ENCODE assay signal across 1 cellular context in the genomic region with DNA sequence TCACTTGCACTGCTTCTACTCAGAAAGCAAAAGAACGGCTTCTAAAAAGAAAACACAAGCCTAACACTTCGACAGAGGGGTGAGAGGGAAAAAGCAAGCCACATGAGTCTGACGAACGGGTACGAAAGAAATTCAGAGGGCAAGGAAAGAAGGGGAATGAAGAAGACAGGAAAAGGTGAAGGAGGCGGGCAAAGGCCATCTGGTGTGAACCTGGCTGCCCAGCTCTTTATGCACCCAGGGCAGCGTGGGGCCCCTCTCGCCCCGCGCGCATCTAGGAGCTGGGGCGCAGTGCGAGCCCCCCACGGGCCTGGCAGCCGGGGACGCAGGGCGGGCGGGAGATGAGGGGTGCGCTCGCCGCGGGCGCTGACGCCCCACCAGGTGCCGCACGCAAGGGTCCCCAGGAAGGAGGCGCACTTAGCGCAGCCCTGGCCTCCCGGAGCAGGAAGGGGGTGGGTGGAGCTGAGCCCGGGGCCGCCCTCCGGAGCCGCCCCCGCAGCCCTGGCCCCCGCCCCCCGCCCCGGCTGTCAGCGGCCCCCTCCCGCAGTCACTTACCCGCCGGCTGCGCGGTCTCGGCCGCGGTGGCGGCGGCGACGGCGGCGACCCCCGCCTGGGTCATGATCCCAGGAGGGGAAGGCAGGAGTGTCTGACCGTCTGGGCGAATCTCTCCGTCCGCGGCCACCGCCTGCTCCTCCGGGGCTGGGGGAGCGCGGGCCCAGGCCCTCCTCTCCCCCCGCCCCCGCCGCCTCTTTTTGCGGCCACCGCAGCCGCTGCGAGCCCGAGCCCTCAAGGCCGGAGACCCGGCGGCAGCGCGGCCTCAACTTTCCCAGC.
TF ChIP-seq lines count a peak whose summit lies in the region.

A gene with protein sequence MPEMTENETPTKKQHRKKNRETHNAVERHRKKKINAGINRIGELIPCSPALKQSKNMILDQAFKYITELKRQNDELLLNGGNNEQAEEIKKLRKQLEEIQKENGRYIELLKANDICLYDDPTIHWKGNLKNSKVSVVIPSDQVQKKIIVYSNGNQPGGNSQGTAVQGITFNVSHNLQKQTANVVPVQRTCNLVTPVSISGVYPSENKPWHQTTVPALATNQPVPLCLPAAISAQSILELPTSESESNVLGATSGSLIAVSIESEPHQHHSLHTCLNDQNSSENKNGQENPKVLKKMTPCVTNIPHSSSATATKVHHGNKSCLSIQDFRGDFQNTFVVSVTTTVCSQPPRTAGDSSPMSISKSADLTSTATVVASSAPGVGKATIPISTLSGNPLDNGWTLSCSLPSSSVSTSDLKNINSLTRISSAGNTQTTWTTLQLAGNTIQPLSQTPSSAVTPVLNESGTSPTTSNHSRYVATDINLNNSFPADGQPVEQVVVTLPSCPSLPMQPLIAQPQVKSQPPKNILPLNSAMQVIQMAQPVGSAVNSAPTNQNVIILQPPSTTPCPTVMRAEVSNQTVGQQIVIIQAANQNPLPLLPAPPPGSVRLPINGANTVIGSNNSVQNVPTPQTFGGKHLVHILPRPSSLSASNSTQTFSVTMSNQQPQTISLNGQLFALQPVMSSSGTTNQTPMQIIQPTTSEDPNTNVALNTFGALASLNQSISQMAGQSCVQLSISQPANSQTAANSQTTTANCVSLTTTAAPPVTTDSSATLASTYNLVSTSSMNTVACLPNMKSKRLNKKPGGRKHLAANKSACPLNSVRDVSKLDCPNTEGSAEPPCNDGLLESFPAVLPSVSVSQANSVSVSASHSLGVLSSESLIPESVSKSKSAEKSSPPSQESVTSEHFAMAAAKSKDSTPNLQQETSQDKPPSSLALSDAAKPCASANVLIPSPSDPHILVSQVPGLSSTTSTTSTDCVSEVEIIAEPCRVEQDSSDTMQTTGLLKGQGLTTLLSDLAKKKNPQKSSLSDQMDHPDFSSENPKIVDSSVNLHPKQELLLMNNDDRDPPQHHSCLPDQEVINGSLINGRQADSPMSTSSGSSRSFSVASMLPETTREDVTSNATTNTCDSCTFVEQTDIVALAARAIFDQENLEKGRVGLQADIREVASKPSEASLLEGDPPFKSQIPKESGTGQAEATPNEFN (N-terminal part only) (minus strand): TSS at position 825 of the 828 bp plus-strand sequence. CDS start 21,764 bp downstream, outside the sequence.

TF ChIP-seq in H1, 55 proteins besides CTCF, POLR2A, EP300 and RAD21:
- no peak for TF ChIP-seq YY1 (IDR thresholded peaks at IDR 0.05; ENCODE audit: low read depth, low read length)
- TF ChIP-seq RFX5 (IDR thresholded peaks at IDR 0.05; ENCODE audit: borderline replicate concordance, low read depth, low read length): no peak
- TF ChIP-seq BACH1 (IDR thresholded peaks at IDR 0.05; ENCODE audit: low read length): no peak
- TF ChIP-seq CEBPB (IDR thresholded peaks at IDR 0.05; ENCODE audit: low read depth, low read length): no peak
- peak; percentile 72; the same call in 1 of the 2 replicates for TF ChIP-seq PHF8 (conservative IDR thresholded peaks at IDR 0.05; ENCODE audit: low read depth, low read length)
- TF ChIP-seq CREB1 (IDR thresholded peaks at IDR 0.05): no peak
- TF ChIP-seq TEAD4 (IDR thresholded peaks at IDR 0.05; ENCODE audit: low read depth, low read length): no peak
- peak; percentile 30; the same call in 1 of the 2 replicates for TF ChIP-seq TAF1 (IDR thresholded peaks at IDR 0.05; ENCODE audit: low read depth, low read length)
- TF ChIP-seq SIN3A (conservative IDR thresholded peaks at IDR 0.05 in 1 of 2, IDR thresholded peaks at IDR 0.05 in 1 of 2; ENCODE audit: low read depth in 1 of 2, low read length in 2 of 2): no peak; a peak in 3 of 4 replicates
- TF ChIP-seq KDM5A (IDR thresholded peaks at IDR 0.05; ENCODE audit: low read length): no peak
- peak; percentile 66; the same call in 1 of the 2 replicates for TF ChIP-seq EGR1 (IDR thresholded peaks at IDR 0.05; ENCODE audit: borderline replicate concordance, low read depth, low read length)
- TF ChIP-seq, protein P1, sequence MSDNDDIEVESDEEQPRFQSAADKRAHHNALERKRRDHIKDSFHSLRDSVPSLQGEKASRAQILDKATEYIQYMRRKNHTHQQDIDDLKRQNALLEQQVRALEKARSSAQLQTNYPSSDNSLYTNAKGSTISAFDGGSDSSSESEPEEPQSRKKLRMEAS (IDR thresholded peaks at IDR 0.05): no peak
- no peak for TF ChIP-seq ZNF274 (IDR thresholded peaks at IDR 0.05; ENCODE audit: borderline replicate concordance, extremely low read depth, low read length)
- no peak for TF ChIP-seq CHD2 (IDR thresholded peaks at IDR 0.05; ENCODE audit: low read length)
- no peak for TF ChIP-seq TCF12 (IDR thresholded peaks at IDR 0.05; ENCODE audit: low read depth, low read length)
- TF ChIP-seq ATF2 (IDR thresholded peaks at IDR 0.05; ENCODE audit: low read length): no peak
- no peak for TF ChIP-seq RNF2 (IDR thresholded peaks at IDR 0.05; ENCODE audit: borderline replicate concordance, low read depth, low read length, missing control alignments, poor library complexity, severe bottlenecking)
- TF ChIP-seq SAP30 (IDR thresholded peaks at IDR 0.05; ENCODE audit: insufficient read depth, insufficient replicate concordance, low read length): no peak
- TF ChIP-seq POLR2AphosphoS5 (IDR thresholded peaks at IDR 0.05; ENCODE audit: low read depth, low read length): no peak
- no peak for TF ChIP-seq EZH2 (IDR thresholded peaks at IDR 0.05; ENCODE audit: low read depth, low read length, severe bottlenecking)
- TF ChIP-seq, protein P2, sequence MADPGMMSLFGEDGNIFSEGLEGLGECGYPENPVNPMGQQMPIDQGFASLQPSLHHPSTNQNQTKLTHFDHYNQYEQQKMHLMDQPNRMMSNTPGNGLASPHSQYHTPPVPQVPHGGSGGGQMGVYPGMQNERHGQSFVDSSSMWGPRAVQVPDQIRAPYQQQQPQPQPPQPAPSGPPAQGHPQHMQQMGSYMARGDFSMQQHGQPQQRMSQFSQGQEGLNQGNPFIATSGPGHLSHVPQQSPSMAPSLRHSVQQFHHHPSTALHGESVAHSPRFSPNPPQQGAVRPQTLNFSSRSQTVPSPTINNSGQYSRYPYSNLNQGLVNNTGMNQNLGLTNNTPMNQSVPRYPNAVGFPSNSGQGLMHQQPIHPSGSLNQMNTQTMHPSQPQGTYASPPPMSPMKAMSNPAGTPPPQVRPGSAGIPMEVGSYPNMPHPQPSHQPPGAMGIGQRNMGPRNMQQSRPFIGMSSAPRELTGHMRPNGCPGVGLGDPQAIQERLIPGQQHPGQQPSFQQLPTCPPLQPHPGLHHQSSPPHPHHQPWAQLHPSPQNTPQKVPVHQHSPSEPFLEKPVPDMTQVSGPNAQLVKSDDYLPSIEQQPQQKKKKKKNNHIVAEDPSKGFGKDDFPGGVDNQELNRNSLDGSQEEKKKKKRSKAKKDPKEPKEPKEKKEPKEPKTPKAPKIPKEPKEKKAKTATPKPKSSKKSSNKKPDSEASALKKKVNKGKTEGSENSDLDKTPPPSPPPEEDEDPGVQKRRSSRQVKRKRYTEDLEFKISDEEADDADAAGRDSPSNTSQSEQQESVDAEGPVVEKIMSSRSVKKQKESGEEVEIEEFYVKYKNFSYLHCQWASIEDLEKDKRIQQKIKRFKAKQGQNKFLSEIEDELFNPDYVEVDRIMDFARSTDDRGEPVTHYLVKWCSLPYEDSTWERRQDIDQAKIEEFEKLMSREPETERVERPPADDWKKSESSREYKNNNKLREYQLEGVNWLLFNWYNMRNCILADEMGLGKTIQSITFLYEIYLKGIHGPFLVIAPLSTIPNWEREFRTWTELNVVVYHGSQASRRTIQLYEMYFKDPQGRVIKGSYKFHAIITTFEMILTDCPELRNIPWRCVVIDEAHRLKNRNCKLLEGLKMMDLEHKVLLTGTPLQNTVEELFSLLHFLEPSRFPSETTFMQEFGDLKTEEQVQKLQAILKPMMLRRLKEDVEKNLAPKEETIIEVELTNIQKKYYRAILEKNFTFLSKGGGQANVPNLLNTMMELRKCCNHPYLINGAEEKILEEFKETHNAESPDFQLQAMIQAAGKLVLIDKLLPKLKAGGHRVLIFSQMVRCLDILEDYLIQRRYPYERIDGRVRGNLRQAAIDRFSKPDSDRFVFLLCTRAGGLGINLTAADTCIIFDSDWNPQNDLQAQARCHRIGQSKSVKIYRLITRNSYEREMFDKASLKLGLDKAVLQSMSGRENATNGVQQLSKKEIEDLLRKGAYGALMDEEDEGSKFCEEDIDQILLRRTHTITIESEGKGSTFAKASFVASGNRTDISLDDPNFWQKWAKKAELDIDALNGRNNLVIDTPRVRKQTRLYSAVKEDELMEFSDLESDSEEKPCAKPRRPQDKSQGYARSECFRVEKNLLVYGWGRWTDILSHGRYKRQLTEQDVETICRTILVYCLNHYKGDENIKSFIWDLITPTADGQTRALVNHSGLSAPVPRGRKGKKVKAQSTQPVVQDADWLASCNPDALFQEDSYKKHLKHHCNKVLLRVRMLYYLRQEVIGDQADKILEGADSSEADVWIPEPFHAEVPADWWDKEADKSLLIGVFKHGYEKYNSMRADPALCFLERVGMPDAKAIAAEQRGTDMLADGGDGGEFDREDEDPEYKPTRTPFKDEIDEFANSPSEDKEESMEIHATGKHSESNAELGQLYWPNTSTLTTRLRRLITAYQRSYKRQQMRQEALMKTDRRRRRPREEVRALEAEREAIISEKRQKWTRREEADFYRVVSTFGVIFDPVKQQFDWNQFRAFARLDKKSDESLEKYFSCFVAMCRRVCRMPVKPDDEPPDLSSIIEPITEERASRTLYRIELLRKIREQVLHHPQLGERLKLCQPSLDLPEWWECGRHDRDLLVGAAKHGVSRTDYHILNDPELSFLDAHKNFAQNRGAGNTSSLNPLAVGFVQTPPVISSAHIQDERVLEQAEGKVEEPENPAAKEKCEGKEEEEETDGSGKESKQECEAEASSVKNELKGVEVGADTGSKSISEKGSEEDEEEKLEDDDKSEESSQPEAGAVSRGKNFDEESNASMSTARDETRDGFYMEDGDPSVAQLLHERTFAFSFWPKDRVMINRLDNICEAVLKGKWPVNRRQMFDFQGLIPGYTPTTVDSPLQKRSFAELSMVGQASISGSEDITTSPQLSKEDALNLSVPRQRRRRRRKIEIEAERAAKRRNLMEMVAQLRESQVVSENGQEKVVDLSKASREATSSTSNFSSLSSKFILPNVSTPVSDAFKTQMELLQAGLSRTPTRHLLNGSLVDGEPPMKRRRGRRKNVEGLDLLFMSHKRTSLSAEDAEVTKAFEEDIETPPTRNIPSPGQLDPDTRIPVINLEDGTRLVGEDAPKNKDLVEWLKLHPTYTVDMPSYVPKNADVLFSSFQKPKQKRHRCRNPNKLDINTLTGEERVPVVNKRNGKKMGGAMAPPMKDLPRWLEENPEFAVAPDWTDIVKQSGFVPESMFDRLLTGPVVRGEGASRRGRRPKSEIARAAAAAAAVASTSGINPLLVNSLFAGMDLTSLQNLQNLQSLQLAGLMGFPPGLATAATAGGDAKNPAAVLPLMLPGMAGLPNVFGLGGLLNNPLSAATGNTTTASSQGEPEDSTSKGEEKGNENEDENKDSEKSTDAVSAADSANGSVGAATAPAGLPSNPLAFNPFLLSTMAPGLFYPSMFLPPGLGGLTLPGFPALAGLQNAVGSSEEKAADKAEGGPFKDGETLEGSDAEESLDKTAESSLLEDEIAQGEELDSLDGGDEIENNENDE (IDR thresholded peaks at IDR 0.05; ENCODE audit: insufficient replicate concordance, low read length): no peak
- TF ChIP-seq KDM4A (IDR thresholded peaks at IDR 0.05; ENCODE audit: low read depth, low read length, severe bottlenecking): peak; percentile 87
- TF ChIP-seq GABPA (IDR thresholded peaks at IDR 0.05; ENCODE audit: borderline replicate concordance, insufficient read depth, low read length): no peak
- no peak for TF ChIP-seq SIX5 (IDR thresholded peaks at IDR 0.05; ENCODE audit: low read depth, low read length)
- TF ChIP-seq, protein P3, sequence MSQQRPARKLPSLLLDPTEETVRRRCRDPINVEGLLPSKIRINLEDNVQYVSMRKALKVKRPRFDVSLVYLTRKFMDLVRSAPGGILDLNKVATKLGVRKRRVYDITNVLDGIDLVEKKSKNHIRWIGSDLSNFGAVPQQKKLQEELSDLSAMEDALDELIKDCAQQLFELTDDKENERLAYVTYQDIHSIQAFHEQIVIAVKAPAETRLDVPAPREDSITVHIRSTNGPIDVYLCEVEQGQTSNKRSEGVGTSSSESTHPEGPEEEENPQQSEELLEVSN (IDR thresholded peaks at IDR 0.05): no peak; the same call in 1 of the 2 replicates
- no peak; the same call in 1 of the 2 replicates for TF ChIP-seq RBBP5 (IDR thresholded peaks at IDR 0.05; ENCODE audit: borderline replicate concordance, low read depth, low read length)
- peak; percentile 78 for TF ChIP-seq ASH2L (IDR thresholded peaks at IDR 0.05; ENCODE audit: low read length)
- TF ChIP-seq BCL11A (IDR thresholded peaks at IDR 0.05; ENCODE audit: low read depth in 2 of 2, low read length in 2 of 2): no peak
- TF ChIP-seq NRF1 (IDR thresholded peaks at IDR 0.05; ENCODE audit: low read depth, low read length): no peak
